Comparison of ENCODE assay signal across 14 cellular contexts in the genomic region with DNA sequence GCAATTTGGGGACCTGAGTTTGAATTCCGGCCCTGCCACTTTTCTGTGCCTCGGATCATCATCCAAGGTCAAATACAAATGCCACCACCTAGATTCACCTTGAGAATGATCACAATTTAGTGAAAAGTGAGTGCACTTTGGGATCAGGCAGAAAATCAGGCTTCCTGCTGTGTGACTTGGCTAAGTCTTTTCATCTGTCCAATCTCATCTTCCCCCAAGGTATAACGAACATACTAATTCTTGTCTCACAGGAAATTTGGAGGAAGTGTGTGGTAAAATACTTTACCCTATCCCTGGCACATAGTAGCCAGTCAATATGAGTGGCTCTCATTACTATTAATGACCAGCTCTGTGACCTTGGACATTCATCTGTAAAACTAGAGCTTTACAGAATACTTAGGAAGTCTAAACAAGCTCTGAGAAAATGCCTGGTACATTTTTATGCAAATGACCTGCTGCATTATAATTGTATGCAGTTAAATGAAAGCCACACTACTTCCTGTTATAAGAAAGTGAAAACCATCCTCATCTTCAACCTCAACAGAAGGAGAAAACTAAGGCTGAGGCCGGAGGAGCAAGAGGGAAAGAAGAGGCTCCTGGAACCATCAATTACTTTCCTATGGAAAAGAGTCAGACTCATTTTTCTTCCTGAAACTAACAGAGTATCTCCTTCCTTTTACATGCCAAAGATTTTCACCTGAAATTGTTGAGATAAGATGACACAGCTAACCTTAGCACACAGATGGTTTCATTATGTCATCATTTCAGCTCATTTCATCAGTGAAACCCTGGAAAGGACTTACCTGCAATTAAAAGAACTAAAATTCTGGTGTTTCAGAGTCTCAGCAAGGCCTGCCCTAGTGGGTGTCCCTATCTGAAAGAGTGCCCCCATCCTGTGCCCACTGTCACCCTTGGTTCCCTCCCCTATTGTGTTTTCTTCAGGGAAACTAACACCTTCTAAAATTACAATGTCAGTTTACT. TPM values are rescaled to one million over a fixed set of nuclear protein-coding genes. Genes with fewer than 3 reads are reported as not detected.
A peak's percentile ranks its signal among the peaks of the same experiment; 100 is the strongest.
DNase-seq lines count a peak whose midpoint lies in the region; ATAC-seq, FAIRE-seq and TF ChIP-seq lines count a peak whose summit lies in the region.
"Had no signal": no experiment of that assay in that cellular context is flagged by ENCODE, and none has a peak within 500 bp of the region (broad histone marks: within the 10 kb centered on the region; RNA-seq: fewer than 3 reads in every experiment).

No MANE protein-coding gene starts in this region.

- no peaks in the 10 kb centered on the region for H3K9me2 ChIP-seq in HCT116 (ENCODE audit: insufficient read depth)

- POLR2A ChIA-PET in HCT116 (lab: Charles Lee), result no interaction called here

- peak overlapping the region; percentile 94 to 96 for H3K27ac Mint-ChIP-seq in stimulated activated naive CD8-positive, alpha-beta T cell treated with anti-CD3 and anti-CD28 coated beads, Interleukin-15, amount 100 ng/mL, for 72 hours
- no peak overlapping the region for H3K27ac Mint-ChIP-seq in effector memory CD8-positive, alpha-beta T cell

- H3K36me3 Mint-ChIP-seq in effector memory CD8-positive, alpha-beta T cell (ENCODE audit: insufficient read depth), result no peaks in the 10 kb centered on the region

- no peaks in the 10 kb centered on the region for H3K4me1 ChIP-seq in HCT116 (ENCODE audit: control insufficient read depth in 1 of 2, insufficient read depth in 2 of 2, low read length in 2 of 2)
- H3K4me1 ChIP-seq: Peyer's patch, tibial artery had no signal

- H3K4me1 Mint-ChIP-seq in stimulated activated naive CD8-positive, alpha-beta T cell treated with anti-CD3 and anti-CD28 coated beads, Interleukin-15, amount 100 ng/mL, for 72 hours, result peaks cover 71% of the 10 kb centered on the region
- H3K4me1 Mint-ChIP-seq in effector memory CD8-positive, alpha-beta T cell (ENCODE audit: low read depth in 2 of 2), result peaks cover 4 to 5% of the 10 kb centered on the region in 2 donors

- H3K9me3 Mint-ChIP-seq in stimulated activated naive CD8-positive, alpha-beta T cell treated with anti-CD3 and anti-CD28 coated beads, Interleukin-15, amount 100 ng/mL, for 72 hours, result no peaks in the 10 kb centered on the region
- H3K9me3 Mint-ChIP-seq in effector memory CD8-positive, alpha-beta T cell, result no peaks in the 10 kb centered on the region

- BruUV-seq in HCT116 (replicated peaks; lab: Mats Ljungman, UMichigan), result no TSS peak

- H3K4me3 ChIP-seq in HCT116 (replicated peaks in 1 of 2; ENCODE audit: low read depth in 1 of 2, low read length in 2 of 2), result no peak overlapping the region
- H3K4me3 ChIP-seq: Peyer's patch, tibial artery had no signal

- H3K9ac ChIP-seq in HCT116 (ENCODE audit: low read length), result no peak overlapping the region

- H3K4me2 ChIP-seq in HCT116 (ENCODE audit: low read length), result no peak overlapping the region

- H3K36me3 ChIP-seq in HCT116 (ENCODE audit: control insufficient read depth in 1 of 2, insufficient read depth in 2 of 2, low read length in 2 of 2), result no peaks in the 10 kb centered on the region
- H3K36me3 ChIP-seq: BE2C, Peyer's patch, tibial artery had no signal

- H3K79me2 ChIP-seq in HCT116 (ENCODE audit: insufficient read depth, low read length), result no peaks in the 10 kb centered on the region

- RAD21 ChIA-PET in HCT116 (lab: Charles Lee; ENCODE audit: low non-redundant PET in 1 of 2, low total read pairs in 2 of 2, uncharacterized antibody in 2 of 2, unreplicated experiment in 2 of 2), result no interaction called here

- no peak overlapping the region for H2AFZ ChIP-seq in HCT116 (ENCODE audit: low read depth, low read length, poor library complexity, severe bottlenecking)

- no peak for TF ChIP-seq POLR2A in HCT116 (IDR thresholded peaks at IDR 0.05; ENCODE audit: borderline replicate concordance, extremely low read depth, insufficient read depth, insufficient read length)

- TF ChIP-seq CTCF in HCT116 (IDR thresholded peaks at IDR 0.05 in 2 of 3, conservative IDR thresholded peaks at IDR 0.05 in 1 of 3; ENCODE audit: borderline replicate concordance in 1 of 3, insufficient read depth in 1 of 3, low read depth in 2 of 3, low read length in 2 of 3), result no peak

- CTCF ChIA-PET in HCT116 (lab: Charles Lee), result no interaction called here

- H3K27me3 ChIP-seq in HCT116 (ENCODE audit: insufficient read depth, low read length), result no peaks in the 10 kb centered on the region
- H3K27me3 ChIP-seq: BE2C, Peyer's patch, tibial artery had no signal

- no peak for TF ChIP-seq RAD21 in HCT116 (IDR thresholded peaks at IDR 0.05; ENCODE audit: low read depth)

- H3K9me3 ChIP-seq in HCT116 (ENCODE audit: control insufficient read depth in 1 of 2, insufficient read depth in 1 of 2, low read depth in 1 of 2, low read length in 2 of 2), result no peaks in the 10 kb centered on the region
- H3K9me3 ChIP-seq: BE2C, Peyer's patch, tibial artery had no signal

- FAIRE-seq in urothelium cell line (lab: Jason Lieb, UNC), result no peak

- H3K27me3 Mint-ChIP-seq in stimulated activated naive CD8-positive, alpha-beta T cell treated with anti-CD3 and anti-CD28 coated beads, Interleukin-15, amount 100 ng/mL, for 72 hours, result peaks cover 15% of the 10 kb centered on the region
- peaks cover 5 to 36% of the 10 kb centered on the region in 2 donors for H3K27me3 Mint-ChIP-seq in effector memory CD8-positive, alpha-beta T cell

- ATAC-seq in stimulated activated naive CD8-positive, alpha-beta T cell treated with anti-CD3 and anti-CD28 coated beads, Interleukin-15, amount 100 ng/mL, for 72 hours, result peak; percentile 61
- no peak for ATAC-seq in stimulated activated naive CD8-positive, alpha-beta T cell treated with anti-CD3 and anti-CD28 coated beads, Interleukin-15, Interleukin-2, amounts not matched to agents 100 U/mL and 50 U/mL, for 24 hours
- no peak for ATAC-seq in HCT116
- no peak for ATAC-seq in effector memory CD8-positive, alpha-beta T cell (replicated peaks)
- ATAC-seq: esophagus mucosa, sciatic nerve had no signal

- intact Hi-C loops in HCT116 (cut with micrococcal nuclease), result no loop called here

- H3K4me3 Mint-ChIP-seq in stimulated activated naive CD8-positive, alpha-beta T cell treated with anti-CD3 and anti-CD28 coated beads, Interleukin-15, amount 100 ng/mL, for 72 hours, result peak overlapping the region; percentile 50
- peak overlapping the region in 1 of 2 donors; percentile 48 for H3K4me3 Mint-ChIP-seq in effector memory CD8-positive, alpha-beta T cell

- peak; percentile 23 to 24 for DNase-seq in stimulated activated naive CD8-positive, alpha-beta T cell treated with anti-CD3 and anti-CD28 coated beads, Interleukin-15, amount 100 ng/mL, for 72 hours
- DNase-seq in stimulated activated naive CD8-positive, alpha-beta T cell treated with anti-CD3 and anti-CD28 coated beads, Interleukin-15, Interleukin-2, amounts not matched to agents 100 U/mL and 50 U/mL, for 24 hours, result no peak
- no peak for DNase-seq in HCT116 (ENCODE audit: low read depth, low spot score)
- peak; percentile 46 for DNase-seq in OCI-M1 (lab: John Stamatoyannopoulos, UW)
- DNase-seq in globus pallidus (ENCODE audit: low spot score), result no peak
- no peak for DNase-seq in urothelium cell line (ENCODE audit: low spot score)
- no peak for DNase-seq in hippocampal formation (lab: John Stamatoyannopoulos, UW)
- DNase-seq in effector memory CD8-positive, alpha-beta T cell, result no peak
- DNase-seq: BE2C, NCI-H2029 treated with DMSO at 0.1 percent for 48 hours, Peyer's patch, tibial artery had no signal

- H4K20me1 ChIP-seq in HCT116 (ENCODE audit: insufficient read depth), result no peaks in the 10 kb centered on the region

- H3K27ac ChIP-seq in HCT116 (ENCODE audit: low read depth, low read length), result no peak overlapping the region
- H3K27ac ChIP-seq: Peyer's patch, tibial artery had no signal

TF ChIP-seq in HCT116, 20 proteins besides CTCF, POLR2A, EP300 and RAD21:
- TF ChIP-seq ELF1 (IDR thresholded peaks at IDR 0.05; ENCODE audit: borderline replicate concordance, low read depth), result no peak
- TF ChIP-seq SRF (IDR thresholded peaks at IDR 0.05; ENCODE audit: low read depth), result no peak
- 0 out of 2 replicates have a peak, but pooled peaks have one; percentile 18 for TF ChIP-seq CEBPB (IDR thresholded peaks at IDR 0.05; ENCODE audit: low read depth)
- TF ChIP-seq SIN3A (IDR thresholded peaks at IDR 0.05; ENCODE audit: low read depth), result no peak
TF ChIP-seq in HCT116: peak in this region for 1.

RNA-seq across cellular contexts. Expression of gene RGS8, which starts 32.6 kb away (rescaled TPM):
- not detected for total RNA-seq in HCT116 (2021; ENCODE audit: unreplicated experiment)
- not detected in 2 replicates for polyA plus RNA-seq in HCT116 (2012)
- total RNA-seq: esophagus mucosa, Peyer's patch had no signal

Comparison
In these comparisons a context has a peak if more than half of its experiments do, and no peak if none do; other contexts are left out.
1. DNase-seq: peak in stimulated activated naive CD8-positive, alpha-beta T cell treated with anti-CD3 and anti-CD28 coated beads, Interleukin-15, amount 100 ng/mL, for 72 hours (2 of 2) and OCI-M1 (single experiment); none in stimulated activated naive CD8-positive, alpha-beta T cell treated with anti-CD3 and anti-CD28 coated beads, Interleukin-15, Interleukin-2, amounts not matched to agents 100 U/mL and 50 U/mL, for 24 hours (single experiment), HCT116 (single experiment), globus pallidus (single experiment), urothelium cell line (single experiment), hippocampal formation (0 of 2) and effector memory CD8-positive, alpha-beta T cell (0 of 3).
2. H3K27ac Mint-ChIP-seq: peak in stimulated activated naive CD8-positive, alpha-beta T cell treated with anti-CD3 and anti-CD28 coated beads, Interleukin-15, amount 100 ng/mL, for 72 hours (2 of 2); none in effector memory CD8-positive, alpha-beta T cell (0 of 2).